In genomic region chr3:53733433-53733832, GRCh38 we compare ENCODE assay signal across 33 cellular contexts.
"Had no signal": no experiment of that assay in that cellular context is flagged by ENCODE, and none has a peak within 500 bp of the region (broad histone marks: within the 10 kb centered on the region; RNA-seq: fewer than 3 reads in every experiment).

No MANE protein-coding gene starts in this region.

- H3K36me3 Mint-ChIP-seq: activated CD8-positive, alpha-beta memory T cell treated with anti-CD3 and anti-CD28 coated beads, Interleukin-2, amount 10 ng/mL, durations not matched to agents 7 days and 5 days; activated naive CD4-positive, alpha-beta T cell treated with anti-CD3 and anti-CD28 coated beads, Interleukin-2, amount 10 ng/mL, durations not matched to agents 7 days and 5 days; activated naive CD8-positive, alpha-beta T cell had no signal

- H3K27ac ChIP-seq: cardiac muscle cell, SJCRH30, SK-N-MC, VCaP had no signal

- H3K4me3 ChIP-seq: cardiac muscle cell, K562, SJCRH30, SK-N-MC had no signal

- H3K4me1 Mint-ChIP-seq: activated B cell treated with CpG ODN at 0.5 μM for 24 hours; activated CD8-positive, alpha-beta memory T cell treated with anti-CD3 and anti-CD28 coated beads, Interleukin-2, amount 10 ng/mL, durations not matched to agents 7 days and 5 days; activated naive CD4-positive, alpha-beta T cell treated with anti-CD3 and anti-CD28 coated beads, Interleukin-2, amount 10 ng/mL, durations not matched to agents 7 days and 5 days; activated naive CD8-positive, alpha-beta T cell treated with anti-CD3 and anti-CD28 coated beads, Interleukin-2, amount 50 U/mL, for 24 hours; central memory CD8-positive, alpha-beta T cell had no signal

- FAIRE-seq: K562 had no signal

- H3K27me3 Mint-ChIP-seq: activated B cell treated with CpG ODN at 0.5 μM for 24 hours had no signal

- DNase-seq: activated B cell treated with CpG ODN at 0.5 μM for 24 hours; activated CD4-positive, alpha-beta memory T cell treated with anti-CD3 and anti-CD28 coated beads, Interleukin-2, amount 10 ng/mL, durations not matched to agents 7 days and 5 days; activated CD4-positive, alpha-beta T cell treated with anti-CD3 and anti-CD28 coated beads for 4 hours; activated CD4-positive, CD25-positive, alpha-beta regulatory T cell treated with anti-CD3 and anti-CD28 coated beads, Interleukin-2, amount 50 U/mL, for 72 hours; activated CD8-positive, alpha-beta memory T cell treated with anti-CD3 and anti-CD28 coated beads for 24 hours; activated CD8-positive, alpha-beta memory T cell treated with anti-CD3 and anti-CD28 coated beads, Interleukin-2, amount 10 ng/mL, durations not matched to agents 7 days and 5 days; activated CD8-positive, alpha-beta memory T cell treated with anti-CD3 and anti-CD28 coated beads, Interleukin-2, amount 50 U/mL, for 48 hours; activated effector memory CD4-positive, alpha-beta T cell treated with Interleukin-2 at 50 U/mL for 16 hours; activated naive CD4-positive, alpha-beta T cell treated with anti-CD3 and anti-CD28 coated beads, Interleukin-2, amount 10 ng/mL, durations not matched to agents 7 days and 5 days; activated naive CD8-positive, alpha-beta T cell treated with anti-CD3 and anti-CD28 coated beads, Interleukin-2, amount 50 U/mL, for 24 hours; activated T-cell treated with anti-CD3 and anti-CD28 coated beads, Interleukin-2, amount 50 U/mL, for 48 hours; amniotic stem cell; aorta; NCI-H1048; NCI-H1105 treated with DMSO at 0.1 percent for 48 hours; NCI-H1436; NCI-H1694; NCI-H1930; NCI-H2081 treated with DMSO at 0.1 percent for 48 hours; NCI-H510A; NCI-H526; NCI-H748 treated with DMSO at 0.1 percent for 48 hours; SHP77; SJCRH30; T-helper 17 cell; T1000 had no signal

- H3K27ac Mint-ChIP-seq: activated B cell treated with CpG ODN at 0.5 μM for 24 hours; activated CD4-positive, alpha-beta memory T cell treated with anti-CD3 and anti-CD28 coated beads, Interleukin-2, amount 10 ng/mL, durations not matched to agents 7 days and 5 days; activated CD8-positive, alpha-beta memory T cell treated with anti-CD3 and anti-CD28 coated beads, Interleukin-2, amount 10 ng/mL, durations not matched to agents 7 days and 5 days; activated naive CD4-positive, alpha-beta T cell treated with anti-CD3 and anti-CD28 coated beads, Interleukin-2, amount 10 ng/mL, durations not matched to agents 7 days and 5 days; activated naive CD8-positive, alpha-beta T cell; activated naive CD8-positive, alpha-beta T cell treated with anti-CD3 and anti-CD28 coated beads, Interleukin-2, amount 50 U/mL, for 24 hours; T-helper 17 cell had no signal

- H3K36me3 ChIP-seq: SJCRH30 had no signal

- H3K4me1 ChIP-seq: SJCRH30 had no signal

- H3K9me3 ChIP-seq: SJCRH30 had no signal

- H3K27me3 ChIP-seq: cardiac muscle cell, SJCRH30 had no signal

- H3K4me3 Mint-ChIP-seq: activated B cell treated with CpG ODN at 0.5 μM for 24 hours; activated CD4-positive, alpha-beta memory T cell treated with anti-CD3 and anti-CD28 coated beads, Interleukin-2, amount 10 ng/mL, durations not matched to agents 7 days and 5 days; activated CD8-positive, alpha-beta memory T cell treated with anti-CD3 and anti-CD28 coated beads, Interleukin-2, amount 10 ng/mL, durations not matched to agents 7 days and 5 days; activated naive CD4-positive, alpha-beta T cell treated with anti-CD3 and anti-CD28 coated beads, Interleukin-2, amount 10 ng/mL, durations not matched to agents 7 days and 5 days; activated naive CD8-positive, alpha-beta T cell; activated naive CD8-positive, alpha-beta T cell treated with anti-CD3 and anti-CD28 coated beads, Interleukin-2, amount 50 U/mL, for 24 hours; central memory CD8-positive, alpha-beta T cell; T-helper 17 cell had no signal

- H3K9me3 Mint-ChIP-seq: activated B cell treated with CpG ODN at 0.5 μM for 24 hours; activated CD4-positive, alpha-beta memory T cell treated with anti-CD3 and anti-CD28 coated beads, Interleukin-2, amount 10 ng/mL, durations not matched to agents 7 days and 5 days; activated naive CD4-positive, alpha-beta T cell treated with anti-CD3 and anti-CD28 coated beads, Interleukin-2, amount 10 ng/mL, durations not matched to agents 7 days and 5 days; activated naive CD8-positive, alpha-beta T cell treated with anti-CD3 and anti-CD28 coated beads, Interleukin-2, amount 50 U/mL, for 24 hours; central memory CD8-positive, alpha-beta T cell had no signal

- ATAC-seq: activated CD8-positive, alpha-beta memory T cell treated with anti-CD3 and anti-CD28 coated beads, Interleukin-2, amount 10 ng/mL, durations not matched to agents 7 days and 5 days; activated naive CD8-positive, alpha-beta T cell treated with anti-CD3 and anti-CD28 coated beads, Interleukin-2, amount 50 U/mL, for 24 hours; K562; Panc1; T-helper 17 cell had no signal
